1 cellular context compared by ENCODE assay signal in the genomic region with DNA sequence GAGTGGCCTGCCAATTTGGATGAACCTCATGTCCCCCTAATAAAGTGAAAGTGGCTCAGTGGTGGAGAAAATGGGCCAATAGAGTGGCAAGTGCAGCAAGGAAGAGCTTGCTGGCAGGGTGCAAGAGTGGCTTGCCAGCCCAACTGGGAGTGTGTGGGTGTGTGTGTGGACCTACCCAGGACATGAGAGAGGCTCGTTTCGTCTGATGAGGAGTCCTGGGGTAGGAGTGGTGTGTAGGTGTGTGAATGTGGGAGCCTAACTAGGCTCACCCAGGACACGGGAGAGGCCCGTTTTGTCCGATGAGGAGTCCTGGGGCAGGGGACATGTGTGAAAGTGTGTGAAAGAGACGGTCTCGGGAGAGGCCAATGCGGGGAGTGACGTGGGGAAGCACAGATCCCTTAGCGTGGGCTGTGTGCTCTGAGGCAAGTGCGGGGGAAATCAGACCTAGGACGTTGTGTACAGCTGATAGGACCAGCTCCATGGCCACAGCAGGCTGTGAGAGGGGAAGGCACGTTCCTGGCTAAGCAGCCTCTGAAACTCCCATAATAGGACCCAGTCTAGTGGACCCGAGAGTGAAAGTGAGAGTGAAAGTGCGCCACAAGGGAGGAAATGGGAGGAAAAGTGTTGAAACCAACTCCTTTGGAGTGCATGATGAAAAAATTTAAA.
TF ChIP-seq lines count a peak whose summit lies in the region.

No MANE protein-coding gene starts in this region.

TF ChIP-seq in IMR-90, 13 proteins besides CTCF, POLR2A, EP300 and RAD21:
- TF ChIP-seq MAZ (IDR thresholded peaks at IDR 0.05; ENCODE audit: borderline replicate concordance, low read depth, low read length) (no peak), FOS (IDR thresholded peaks at IDR 0.05; ENCODE audit: low read depth, low read length) (no peak), BHLHE40 (IDR thresholded peaks at IDR 0.05; ENCODE audit: low read depth, low read length) (no peak)
- TF ChIP-seq, protein P1, sequence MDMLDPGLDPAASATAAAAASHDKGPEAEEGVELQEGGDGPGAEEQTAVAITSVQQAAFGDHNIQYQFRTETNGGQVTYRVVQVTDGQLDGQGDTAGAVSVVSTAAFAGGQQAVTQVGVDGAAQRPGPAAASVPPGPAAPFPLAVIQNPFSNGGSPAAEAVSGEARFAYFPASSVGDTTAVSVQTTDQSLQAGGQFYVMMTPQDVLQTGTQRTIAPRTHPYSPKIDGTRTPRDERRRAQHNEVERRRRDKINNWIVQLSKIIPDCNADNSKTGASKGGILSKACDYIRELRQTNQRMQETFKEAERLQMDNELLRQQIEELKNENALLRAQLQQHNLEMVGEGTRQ (IDR thresholded peaks at IDR 0.05; ENCODE audit: low read depth, low read length): no peak
- TF ChIP-seq, protein P2, sequence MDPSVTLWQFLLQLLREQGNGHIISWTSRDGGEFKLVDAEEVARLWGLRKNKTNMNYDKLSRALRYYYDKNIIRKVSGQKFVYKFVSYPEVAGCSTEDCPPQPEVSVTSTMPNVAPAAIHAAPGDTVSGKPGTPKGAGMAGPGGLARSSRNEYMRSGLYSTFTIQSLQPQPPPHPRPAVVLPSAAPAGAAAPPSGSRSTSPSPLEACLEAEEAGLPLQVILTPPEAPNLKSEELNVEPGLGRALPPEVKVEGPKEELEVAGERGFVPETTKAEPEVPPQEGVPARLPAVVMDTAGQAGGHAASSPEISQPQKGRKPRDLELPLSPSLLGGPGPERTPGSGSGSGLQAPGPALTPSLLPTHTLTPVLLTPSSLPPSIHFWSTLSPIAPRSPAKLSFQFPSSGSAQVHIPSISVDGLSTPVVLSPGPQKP (IDR thresholded peaks at IDR 0.05; ENCODE audit: borderline replicate concordance, low read depth, low read length): no peak
